ENCODE assay signal across 20 cellular contexts in the genomic region with DNA sequence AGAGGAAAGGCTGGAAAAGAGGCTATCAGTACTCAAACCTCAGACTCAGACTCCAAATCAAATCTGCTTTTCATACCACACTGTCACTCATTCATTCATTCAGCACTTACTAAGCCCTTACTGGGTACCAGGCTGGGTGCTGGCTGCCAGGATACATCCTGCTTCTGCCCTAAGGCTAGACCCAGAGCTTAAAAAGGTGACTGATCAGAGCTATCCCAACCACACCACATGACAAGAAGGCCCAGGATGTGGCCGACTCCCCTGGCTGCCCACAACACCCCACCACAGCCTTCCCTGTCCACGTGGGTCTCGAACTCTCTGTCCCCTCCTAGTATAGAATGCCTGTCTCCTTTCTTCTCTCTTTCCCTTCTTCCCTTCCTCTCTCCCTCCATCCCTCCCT. TPM values are rescaled to one million over a fixed set of nuclear protein-coding genes. Genes with fewer than 3 reads are reported as not detected.
"Had no signal": no experiment of that assay in that cellular context is flagged by ENCODE, and none has a peak within 500 bp of the region (broad histone marks: within the 10 kb centered on the region; RNA-seq: fewer than 3 reads in every experiment).

No MANE protein-coding gene starts in this region.

- H3K4me3 ChIP-seq: lower lobe of right lung, skin epidermis, stomach, thoracic aorta had no signal

- H3K27ac Mint-ChIP-seq: activated CD4-positive, alpha-beta memory T cell treated with anti-CD3 and anti-CD28 coated beads, Interleukin-2, amount 10 ng/mL, durations not matched to agents 7 days and 5 days; activated naive CD8-positive, alpha-beta T cell; T-helper 1 cell treated with Interleukin-12 subunit alpha and Interleukin-12 subunit beta and Interleukin-4 antibody, amounts not matched to agents 30 μg/mL and 1 μg/mL, for 36 hours had no signal

- ATAC-seq: foreskin keratinocyte, left colon, lower lobe of right lung had no signal

- H3K36me3 ChIP-seq: lower lobe of right lung, stomach, thoracic aorta, WERI-Rb-1 had no signal

- H3K9me3 Mint-ChIP-seq: activated CD4-positive, alpha-beta memory T cell treated with anti-CD3 and anti-CD28 coated beads, Interleukin-2, amount 10 ng/mL, durations not matched to agents 7 days and 5 days; central memory CD8-positive, alpha-beta T cell; T-helper 1 cell treated with Interleukin-12 subunit alpha and Interleukin-12 subunit beta and Interleukin-4 antibody, amounts not matched to agents 30 μg/mL and 1 μg/mL, for 36 hours had no signal

- H2AFZ ChIP-seq: parathyroid adenoma had no signal

- DNase-seq: activated CD4-positive, alpha-beta memory T cell treated with anti-CD3 and anti-CD28 coated beads, Interleukin-2, amount 10 ng/mL, durations not matched to agents 7 days and 5 days; activated gamma-delta T cell; activated T-cell treated with anti-CD3 and anti-CD28 coated beads, Interleukin-2, amount 50 U/mL, for 48 hours; effector memory CD4-positive, alpha-beta T cell; foreskin keratinocyte; left colon; lower lobe of right lung; retina; stimulated activated CD4-positive, alpha-beta T cell treated with anti-CD3 and anti-CD28 coated beads, Interleukin-4, amount 100 ng/mL, for 4 hours; stomach; WERI-Rb-1 had no signal

- H3K4me1 ChIP-seq: foreskin keratinocyte, lower lobe of right lung had no signal

- H3K9ac ChIP-seq: parathyroid adenoma had no signal

- H3K27ac ChIP-seq: foreskin keratinocyte, lower lobe of right lung, parathyroid adenoma, skin epidermis, stomach, thoracic aorta, WERI-Rb-1 had no signal

- H3K4me3 Mint-ChIP-seq: activated CD4-positive, alpha-beta memory T cell treated with anti-CD3 and anti-CD28 coated beads, Interleukin-2, amount 10 ng/mL, durations not matched to agents 7 days and 5 days; activated naive CD8-positive, alpha-beta T cell; brain; central memory CD8-positive, alpha-beta T cell; mesothelial cell of epicardium; T-helper 1 cell treated with Interleukin-12 subunit alpha and Interleukin-12 subunit beta and Interleukin-4 antibody, amounts not matched to agents 30 μg/mL and 1 μg/mL, for 36 hours had no signal

- H3K9me3 ChIP-seq: lower lobe of right lung, thoracic aorta had no signal

- H3K79me2 ChIP-seq: parathyroid adenoma had no signal

- H3K36me3 Mint-ChIP-seq: brain had no signal

- H3K4me1 Mint-ChIP-seq: activated CD4-positive, alpha-beta memory T cell treated with anti-CD3 and anti-CD28 coated beads, Interleukin-2, amount 10 ng/mL, durations not matched to agents 7 days and 5 days; central memory CD8-positive, alpha-beta T cell had no signal

RNA-seq across cellular contexts. Expression of gene KCNK3, which starts 23.4 kb away (rescaled TPM):
- total RNA-seq: activated CD4-positive, alpha-beta memory T cell treated with anti-CD3 and anti-CD28 coated beads, Interleukin-2, amount 10 ng/mL, durations not matched to agents 7 days and 5 days; foreskin keratinocyte had no signal
- polyA plus RNA-seq: foreskin keratinocyte had no signal

RNA-seq across cellular contexts. Expression of gene CIB4, which starts 27.9 kb away (rescaled TPM):
- total RNA-seq: activated CD4-positive, alpha-beta memory T cell treated with anti-CD3 and anti-CD28 coated beads, Interleukin-2, amount 10 ng/mL, durations not matched to agents 7 days and 5 days; foreskin keratinocyte; left colon; lower lobe of right lung; mesothelial cell of epicardium; thoracic aorta; ureter had no signal
- polyA plus RNA-seq: foreskin keratinocyte had no signal
